In genomic region chr3:164723396-164723795, GRCh38 we compare ENCODE assay signal across 16 cellular contexts.
"Had no signal": no experiment of that assay in that cellular context is flagged by ENCODE, and none has a peak within 500 bp of the region (broad histone marks: within the 10 kb centered on the region; RNA-seq: fewer than 3 reads in every experiment).

No MANE protein-coding gene starts in this region.

- H3K4me1 ChIP-seq: heart left ventricle, pancreas, tibial artery had no signal

- H3K27me3 Mint-ChIP-seq: activated CD8-positive, alpha-beta T cell treated with anti-CD3 and anti-CD28 coated beads for 36 hours; activated naive CD8-positive, alpha-beta T cell treated with anti-CD3 and anti-CD28 coated beads, Interleukin-2, amount 50 U/mL, for 24 hours; stimulated activated memory B cell treated with anti-CD40 and anti-IgM and Interleukin-4, amounts not matched to agents 10 μg/mL and 1 μg/mL and 100 μg/mL, for 72 hours had no signal

- DNase-seq: activated CD4-positive, alpha-beta T cell treated with anti-CD3 and anti-CD28 coated beads for 4 hours; activated CD8-positive, alpha-beta memory T cell treated with anti-CD3 and anti-CD28 coated beads, Interleukin-2, amount 50 U/mL, for 4 hours; activated CD8-positive, alpha-beta T cell treated with anti-CD3 and anti-CD28 coated beads for 36 hours; activated naive CD4-positive, alpha-beta T cell treated with Interleukin-2 at 50 U/mL for 16 hours; activated naive CD8-positive, alpha-beta T cell treated with anti-CD3 and anti-CD28 coated beads, Interleukin-2, amount 50 U/mL, for 24 hours; foreskin melanocyte; heart left ventricle; mammary epithelial cell; T-helper 9 cell; tibial artery had no signal

- H3K4me1 Mint-ChIP-seq: activated naive CD8-positive, alpha-beta T cell treated with anti-CD3 and anti-CD28 coated beads, Interleukin-2, amount 50 U/mL, for 24 hours; stimulated activated memory B cell treated with anti-CD40 and anti-IgM and Interleukin-4, amounts not matched to agents 10 μg/mL and 1 μg/mL and 100 μg/mL, for 72 hours had no signal

- H3K27me3 ChIP-seq: cardiac muscle cell, heart left ventricle, pancreas had no signal

- H3K4me3 Mint-ChIP-seq: activated CD8-positive, alpha-beta T cell treated with anti-CD3 and anti-CD28 coated beads for 36 hours; activated naive CD8-positive, alpha-beta T cell treated with anti-CD3 and anti-CD28 coated beads, Interleukin-2, amount 50 U/mL, for 24 hours; stimulated activated memory B cell treated with anti-CD40 and anti-IgM and Interleukin-4, amounts not matched to agents 10 μg/mL and 1 μg/mL and 100 μg/mL, for 72 hours had no signal

- ATAC-seq: activated CD8-positive, alpha-beta T cell treated with anti-CD3 and anti-CD28 coated beads for 36 hours; activated naive CD8-positive, alpha-beta T cell treated with anti-CD3 and anti-CD28 coated beads, Interleukin-2, amount 50 U/mL, for 24 hours; heart left ventricle; left lobe of liver; pancreas; stimulated activated memory B cell treated with anti-CD40 and anti-IgM and Interleukin-4, amounts not matched to agents 10 μg/mL and 1 μg/mL and 100 μg/mL, for 72 hours had no signal

- H3K36me3 Mint-ChIP-seq: stimulated activated memory B cell treated with anti-CD40 and anti-IgM and Interleukin-4, amounts not matched to agents 10 μg/mL and 1 μg/mL and 100 μg/mL, for 72 hours had no signal

- H3K9me3 ChIP-seq: heart left ventricle, pancreas, tibial artery had no signal

- H3K4me3 ChIP-seq: cardiac muscle cell, heart left ventricle, pancreas, skin epidermis, tibial artery had no signal

- H3K27ac ChIP-seq: cardiac muscle cell, heart left ventricle, pancreas, skin epidermis, tibial artery, VCaP had no signal

- H3K27ac Mint-ChIP-seq: activated CD8-positive, alpha-beta T cell treated with anti-CD3 and anti-CD28 coated beads for 36 hours; activated naive CD8-positive, alpha-beta T cell treated with anti-CD3 and anti-CD28 coated beads, Interleukin-2, amount 50 U/mL, for 24 hours; stimulated activated memory B cell treated with anti-CD40 and anti-IgM and Interleukin-4, amounts not matched to agents 10 μg/mL and 1 μg/mL and 100 μg/mL, for 72 hours had no signal

- H3K36me3 ChIP-seq: cardiac muscle cell, heart left ventricle, pancreas, tibial artery had no signal
